Comparison of ENCODE assay signal across 20 cellular contexts in the genomic region with DNA sequence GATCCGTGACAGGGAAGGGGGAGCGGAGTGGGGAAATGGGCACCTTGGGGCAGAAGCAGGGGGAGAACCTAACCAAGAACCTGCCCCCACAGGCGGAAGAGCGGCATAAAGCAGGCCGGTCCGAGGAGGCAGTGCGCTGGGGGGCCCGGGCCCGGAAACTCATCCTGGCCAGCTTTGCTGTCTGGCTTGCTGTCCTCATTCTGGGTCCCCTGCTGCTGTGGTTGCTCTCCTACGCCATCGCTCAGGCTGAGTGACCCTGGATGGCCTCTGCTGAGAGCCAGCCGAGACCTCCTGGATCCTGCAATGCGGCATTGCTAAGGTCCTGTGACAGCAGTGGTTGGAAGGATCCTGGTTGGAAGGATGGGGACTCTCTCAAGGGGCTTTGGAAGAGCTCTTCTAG. TPM values are rescaled to one million over a fixed set of nuclear protein-coding genes. Genes with fewer than 3 reads are reported as not detected.
DNase-seq lines count a peak whose midpoint lies in the region; ATAC-seq and TF ChIP-seq lines count a peak whose summit lies in the region.
"Had no signal": no experiment of that assay in that cellular context is flagged by ENCODE, and none has a peak within 500 bp of the region (broad histone marks: within the 10 kb centered on the region; RNA-seq: fewer than 3 reads in every experiment).

No MANE protein-coding gene starts in this region.

- H3K9ac ChIP-seq in rectal smooth muscle tissue (ENCODE audit: low read length) = no peak overlapping the region
- H3K9ac ChIP-seq: GM23248, SK-N-SH had no signal

- H3K27ac Mint-ChIP-seq in Caco-2 (ENCODE audit: unreplicated experiment) = peak overlapping the region; percentile 36
- 0 out of 2 replicates have a peak overlapping the region, but pooled peaks have one; percentile 22 for H3K27ac Mint-ChIP-seq in WTC11
- H3K27ac Mint-ChIP-seq in stimulated activated naive B cell treated with anti-CD40 and anti-IgM and Interleukin-4, amounts not matched to agents 10 μg/mL and 1 μg/mL and 100 μg/mL, for 72 hours = no peak overlapping the region
- H3K27ac Mint-ChIP-seq: activated naive CD4-positive, alpha-beta T cell treated with anti-CD3 and anti-CD28 coated beads, Interleukin-2, amount 50 U/mL, for 24 hours had no signal

- no TSS peak for BruUV-seq in Caco-2 (replicated peaks; lab: Mats Ljungman, UMichigan)

- H3K4me1 ChIP-seq in Caco-2 = peaks cover 39% of the 10 kb centered on the region
- peaks cover 8 to 52% (median 12%) of the 10 kb centered on the region in 3 donors for H3K4me1 ChIP-seq in gastroesophageal sphincter
- H3K4me1 ChIP-seq in rectal smooth muscle tissue (ENCODE audit: control insufficient read depth, insufficient read depth, low read length) = peaks cover 7% of the 10 kb centered on the region

- H3K9me3 ChIP-seq in Caco-2 = no peaks in the 10 kb centered on the region
- H3K9me3 ChIP-seq in gastroesophageal sphincter = no peaks in the 10 kb centered on the region
- H3K9me3 ChIP-seq: SK-N-SH had no signal

- peak overlapping the region in 3 of 4 donors; percentile 58 to 69 (median 63) for H3K27ac ChIP-seq in gastroesophageal sphincter
- H3K27ac ChIP-seq in rectal smooth muscle tissue (ENCODE audit: low read depth, low read length) = peak overlapping the region; percentile 16
- H3K27ac ChIP-seq: GM23248 had no signal

- no peak overlapping the region for H3K4me3 ChIP-seq in Caco-2 (ENCODE audit: low read depth, low read length)
- no peak overlapping the region for H3K4me3 ChIP-seq in gastroesophageal sphincter
- H3K4me3 ChIP-seq in rectal smooth muscle tissue (ENCODE audit: low read length) = no peak overlapping the region
- H3K4me3 ChIP-seq: GM23248 had no signal

- DNase-seq in Caco-2 (no peak), WTC11 (ENCODE audit: low spot score) (no peak), NCI-H526 treated with DMSO at 0.1 percent for 48 hours (lab: John Stamatoyannopoulos, UW) (no peak)
- DNase-seq in stimulated activated naive B cell treated with anti-CD40 and anti-IgM and Interleukin-4, amounts not matched to agents 10 μg/mL and 1 μg/mL and 100 μg/mL, for 72 hours = no peak
- DNase-seq: activated CD8-positive, alpha-beta memory T cell treated with anti-CD3 and anti-CD28 coated beads, Interleukin-2, amount 50 U/mL, for 4 hours; DND-41; GM23248; naive B cell; NCI-H1417 treated with DMSO at 0.1 percent for 48 hours; NCI-H2171 treated with DMSO at 0.1 percent for 48 hours; NCI-H748 treated with DMSO at 0.1 percent for 48 hours; SK-N-SH; stimulated activated naive CD4-positive, alpha-beta T cell; T-helper 9 cell had no signal

- POLR2A ChIA-PET in Caco-2 (lab: Charles Lee) (no interaction called here), WTC11 (lab: Charles Lee) (no interaction called here)

- H3K9me3 Mint-ChIP-seq in Caco-2 (ENCODE audit: unreplicated experiment) (no peaks in the 10 kb centered on the region), WTC11 (no peaks in the 10 kb centered on the region)
- no peaks in the 10 kb centered on the region for H3K9me3 Mint-ChIP-seq in stimulated activated naive B cell treated with anti-CD40 and anti-IgM and Interleukin-4, amounts not matched to agents 10 μg/mL and 1 μg/mL and 100 μg/mL, for 72 hours
- H3K9me3 Mint-ChIP-seq: activated naive CD4-positive, alpha-beta T cell treated with anti-CD3 and anti-CD28 coated beads, Interleukin-2, amount 50 U/mL, for 24 hours; CD8-positive, alpha-beta memory T cell; naive B cell had no signal

- H3K4me1 Mint-ChIP-seq in Caco-2 (ENCODE audit: low read depth, unreplicated experiment) = peaks cover 50% of the 10 kb centered on the region
- H3K4me1 Mint-ChIP-seq in WTC11 = peaks cover 15% of the 10 kb centered on the region
- H3K4me1 Mint-ChIP-seq in stimulated activated naive B cell treated with anti-CD40 and anti-IgM and Interleukin-4, amounts not matched to agents 10 μg/mL and 1 μg/mL and 100 μg/mL, for 72 hours = peaks cover 20 to 41% of the 10 kb centered on the region in 2 donors

- no peak overlapping the region for H3K4me3 Mint-ChIP-seq in Caco-2 (ENCODE audit: unreplicated experiment)
- H3K4me3 Mint-ChIP-seq in WTC11 = no peak overlapping the region
- no peak overlapping the region for H3K4me3 Mint-ChIP-seq in stimulated activated naive B cell treated with anti-CD40 and anti-IgM and Interleukin-4, amounts not matched to agents 10 μg/mL and 1 μg/mL and 100 μg/mL, for 72 hours
- H3K4me3 Mint-ChIP-seq: activated naive CD4-positive, alpha-beta T cell treated with anti-CD3 and anti-CD28 coated beads, Interleukin-2, amount 50 U/mL, for 24 hours had no signal

- CTCF ChIA-PET in Caco-2 (lab: Charles Lee) = no interaction called here
- CTCF ChIA-PET in WTC11 (lab: Charles Lee) = no interaction called here

- no peak for ATAC-seq in WTC11
- no peak for ATAC-seq in gastroesophageal sphincter
- no peak for ATAC-seq in GM21576 (IDR thresholded peaks at IDR 0.05; ENCODE audit: unreplicated experiment)
- ATAC-seq in stimulated activated naive B cell treated with anti-CD40 and anti-IgM and Interleukin-4, amounts not matched to agents 10 μg/mL and 1 μg/mL and 100 μg/mL, for 72 hours (replicated peaks) = no peak
- ATAC-seq: activated CD4-positive, CD25-positive, alpha-beta regulatory T cell treated with anti-CD3 and anti-CD28 coated beads, Interleukin-2, amount 50 U/mL, for 24 hours had no signal

- intact Hi-C loops in Caco-2 (cut with micrococcal nuclease; ENCODE audit: unreplicated experiment) = loop anchor here (10.0 kb wide), 1 partner anchor 89 kb away; a partner anchor contains a TSS

- no peaks in the 10 kb centered on the region for H3K27me3 Mint-ChIP-seq in Caco-2 (ENCODE audit: insufficient read depth, unreplicated experiment)
- H3K27me3 Mint-ChIP-seq in WTC11 (ENCODE audit: low read depth) = no peaks in the 10 kb centered on the region
- H3K27me3 Mint-ChIP-seq in stimulated activated naive B cell treated with anti-CD40 and anti-IgM and Interleukin-4, amounts not matched to agents 10 μg/mL and 1 μg/mL and 100 μg/mL, for 72 hours = no peaks in the 10 kb centered on the region
- H3K27me3 Mint-ChIP-seq: activated naive CD4-positive, alpha-beta T cell treated with anti-CD3 and anti-CD28 coated beads, Interleukin-2, amount 50 U/mL, for 24 hours; CD8-positive, alpha-beta memory T cell; naive B cell had no signal

- WGBS in gastroesophageal sphincter (ENCODE audit: low coverage in 1 of 2), 2 donors = 88 to 92% methylated on average over 2 to 9 of the region's 13 CpGs

- TF ChIP-seq POLR2A in gastroesophageal sphincter (IDR thresholded peaks at IDR 0.05) = no peak

- TF ChIP-seq CTCF in Caco-2 (IDR thresholded peaks at IDR 0.05; ENCODE audit: insufficient read depth in 1 of 2, low read depth in 1 of 2, low read length in 1 of 2, severe bottlenecking in 1 of 2, unreplicated experiment in 1 of 2) (no peak), WTC11 (IDR thresholded peaks at IDR 0.05) (no peak), gastroesophageal sphincter (IDR thresholded peaks at IDR 0.05) (no peak)

- peaks cover 57% of the 10 kb centered on the region for H3K36me3 Mint-ChIP-seq in Caco-2 (ENCODE audit: insufficient read depth, unreplicated experiment)
- peaks cover 16% of the 10 kb centered on the region for H3K36me3 Mint-ChIP-seq in WTC11
- peaks cover 31 to 46% of the 10 kb centered on the region in 2 donors for H3K36me3 Mint-ChIP-seq in stimulated activated naive B cell treated with anti-CD40 and anti-IgM and Interleukin-4, amounts not matched to agents 10 μg/mL and 1 μg/mL and 100 μg/mL, for 72 hours
- H3K36me3 Mint-ChIP-seq: naive B cell had no signal

- H3K27me3 ChIP-seq in Caco-2 (replicated peaks; ENCODE audit: control insufficient read depth, insufficient read depth, low read length) = no peaks in the 10 kb centered on the region
- no peaks in the 10 kb centered on the region for H3K27me3 ChIP-seq in gastroesophageal sphincter
- no peaks in the 10 kb centered on the region for H3K27me3 ChIP-seq in rectal smooth muscle tissue (ENCODE audit: control insufficient read depth, insufficient read depth, low read length)

- TF ChIP-seq EP300 in gastroesophageal sphincter (IDR thresholded peaks at IDR 0.05) = no peak

- peaks cover 3% of the 10 kb centered on the region for H3K36me3 ChIP-seq in Caco-2 (ENCODE audit: control insufficient read depth, insufficient read depth, low read length)
- peaks cover 0 to 48% of the 10 kb centered on the region in 2 donors for H3K36me3 ChIP-seq in gastroesophageal sphincter
- peaks cover 9% of the 10 kb centered on the region for H3K36me3 ChIP-seq in rectal smooth muscle tissue (ENCODE audit: control insufficient read depth, insufficient read depth, low read length)

RNA-seq across cellular contexts. Expression of a gene that starts 4.5 kb away (rescaled TPM):
- 40.8 and 48.6 TPM in 2 replicates for total RNA-seq in Caco-2 (2022)
- 40.8 to 50.5 TPM (median 45.0 TPM) in 3 replicates for total RNA-seq in WTC11 (2021)
- 10 to 100 TPM; 19.4 to 29.0 (median 23.4) TPM for total RNA-seq in gastroesophageal sphincter

RNA-seq across cellular contexts. Expression of a gene that starts 18.2 kb away (rescaled TPM):
- 4.0 and 4.5 TPM in 2 replicates for total RNA-seq in Caco-2 (2022)
- 4.6 to 6.6 TPM (median 6.2 TPM) in 3 replicates for total RNA-seq in WTC11 (2021)
- total RNA-seq in gastroesophageal sphincter = 1 to 10 TPM in 2 of 4 donors, not detected in 2; 1.3 to 1.9 TPM

RNA-seq across cellular contexts. Expression of a gene that starts 18.4 kb away (rescaled TPM):
- total RNA-seq in Caco-2 (2022) (94.0 and 97.6 TPM in 2 replicates), WTC11 (2021) (63.7 to 77.1 TPM (median 66.9 TPM) in 3 replicates), gastroesophageal sphincter (100 to 1,000 TPM in 1 of 4 donors, 10 to 100 TPM in 3; 76.4 to 108 (median 80.6) TPM)

RNA-seq across cellular contexts. Expression of a gene that starts 43.3 kb away (rescaled TPM):
- total RNA-seq in Caco-2 (2022) = 18.9 and 20.6 TPM in 2 replicates
- total RNA-seq in WTC11 (2021) = 18.7 to 20.0 TPM (median 19.7 TPM) in 3 replicates
- total RNA-seq in gastroesophageal sphincter = 10 to 100 TPM; 12.3 to 16.5 (median 14.5) TPM

RNA-seq across cellular contexts. Expression of a gene that starts 44.7 kb away (rescaled TPM):
- total RNA-seq in Caco-2 (2022) = 56.1 and 57.4 TPM in 2 replicates
- total RNA-seq in WTC11 (2021) = 54.9 to 58.5 TPM (median 55.8 TPM) in 3 replicates
- 10 to 100 TPM; 20.6 to 57.4 (median 36.0) TPM for total RNA-seq in gastroesophageal sphincter
